In genomic region chr2:238850096-238850495, GRCh38 we compare ENCODE assay signal across 1 cellular context.
TF ChIP-seq lines count a peak whose summit lies in the region.

No MANE protein-coding gene starts in this region.

TF ChIP-seq in HepG2, 621 proteins besides CTCF, POLR2A, EP300 and RAD21 (continued from another document):
- TF ChIP-seq, protein P1, sequence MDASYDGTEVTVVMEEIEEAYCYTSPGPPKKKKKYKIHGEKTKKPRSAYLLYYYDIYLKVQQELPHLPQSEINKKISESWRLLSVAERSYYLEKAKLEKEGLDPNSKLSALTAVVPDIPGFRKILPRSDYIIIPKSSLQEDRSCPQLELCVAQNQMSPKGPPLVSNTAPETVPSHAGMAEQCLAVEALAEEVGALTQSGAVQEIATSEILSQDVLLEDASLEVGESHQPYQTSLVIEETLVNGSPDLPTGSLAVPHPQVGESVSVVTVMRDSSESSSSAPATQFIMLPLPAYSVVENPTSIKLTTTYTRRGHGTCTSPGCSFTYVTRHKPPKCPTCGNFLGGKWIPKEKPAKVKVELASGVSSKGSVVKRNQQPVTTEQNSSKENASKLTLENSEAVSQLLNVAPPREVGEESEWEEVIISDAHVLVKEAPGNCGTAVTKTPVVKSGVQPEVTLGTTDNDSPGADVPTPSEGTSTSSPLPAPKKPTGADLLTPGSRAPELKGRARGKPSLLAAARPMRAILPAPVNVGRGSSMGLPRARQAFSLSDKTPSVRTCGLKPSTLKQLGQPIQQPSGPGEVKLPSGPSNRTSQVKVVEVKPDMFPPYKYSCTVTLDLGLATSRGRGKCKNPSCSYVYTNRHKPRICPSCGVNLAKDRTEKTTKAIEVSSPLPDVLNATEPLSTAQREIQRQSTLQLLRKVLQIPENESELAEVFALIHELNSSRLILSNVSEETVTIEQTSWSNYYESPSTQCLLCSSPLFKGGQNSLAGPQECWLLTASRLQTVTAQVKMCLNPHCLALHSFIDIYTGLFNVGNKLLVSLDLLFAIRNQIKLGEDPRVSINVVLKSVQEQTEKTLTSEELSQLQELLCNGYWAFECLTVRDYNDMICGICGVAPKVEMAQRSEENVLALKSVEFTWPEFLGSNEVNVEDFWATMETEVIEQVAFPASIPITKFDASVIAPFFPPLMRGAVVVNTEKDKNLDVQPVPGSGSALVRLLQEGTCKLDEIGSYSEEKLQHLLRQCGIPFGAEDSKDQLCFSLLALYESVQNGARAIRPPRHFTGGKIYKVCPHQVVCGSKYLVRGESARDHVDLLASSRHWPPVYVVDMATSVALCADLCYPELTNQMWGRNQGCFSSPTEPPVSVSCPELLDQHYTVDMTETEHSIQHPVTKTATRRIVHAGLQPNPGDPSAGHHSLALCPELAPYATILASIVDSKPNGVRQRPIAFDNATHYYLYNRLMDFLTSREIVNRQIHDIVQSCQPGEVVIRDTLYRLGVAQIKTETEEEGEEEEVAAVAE (CRISPR knock-in tag; IDR thresholded peaks at IDR 0.05; ENCODE audit: borderline replicate concordance): no peak
- TF ChIP-seq ZNF335 (CRISPR knock-in tag; IDR thresholded peaks at IDR 0.05) (no peak), CAMTA2 (CRISPR knock-in tag; IDR thresholded peaks at IDR 0.05; ENCODE audit: borderline replicate concordance) (no peak), ZNF512 (CRISPR knock-in tag; IDR thresholded peaks at IDR 0.05) (no peak), SPEN (CRISPR knock-in tag; IDR thresholded peaks at IDR 0.05; ENCODE audit: low read depth) (no peak), ZNF619 (CRISPR knock-in tag; IDR thresholded peaks at IDR 0.05) (no peak), HNRNPK (IDR thresholded peaks at IDR 0.05; ENCODE audit: low read depth, low read length, poor library complexity, severe bottlenecking) (no peak), ZSCAN9 (CRISPR knock-in tag; IDR thresholded peaks at IDR 0.05; ENCODE audit: borderline replicate concordance) (no peak), ZNF431 (CRISPR knock-in tag; IDR thresholded peaks at IDR 0.05; ENCODE audit: borderline replicate concordance, low read depth) (no peak), HOXA7 (CRISPR knock-in tag; IDR thresholded peaks at IDR 0.05) (no peak), ZC3H13 (CRISPR knock-in tag; IDR thresholded peaks at IDR 0.05) (no peak), ZSCAN22 (CRISPR knock-in tag; IDR thresholded peaks at IDR 0.05) (no peak), NFE2 (CRISPR knock-in tag; IDR thresholded peaks at IDR 0.05) (no peak), SNAPC2 (CRISPR knock-in tag; IDR thresholded peaks at IDR 0.05) (no peak)
